ENCODE assay signal across 1 cellular context in genomic region chr16:1678500-1679098, GRCh38.
TF ChIP-seq lines count a peak whose summit lies in the region.

No MANE protein-coding gene starts in this region.

TF ChIP-seq in HepG2, 621 proteins besides CTCF, POLR2A, EP300 and RAD21 (continued from another document and continues in another):
- no peak for TF ChIP-seq AKNA (CRISPR knock-in tag; IDR thresholded peaks at IDR 0.05; ENCODE audit: borderline replicate concordance)
- TF ChIP-seq ZNF816 (CRISPR knock-in tag; IDR thresholded peaks at IDR 0.05; ENCODE audit: borderline replicate concordance): no peak
- peak; percentile 8; the same call in 1 of the 2 replicates for TF ChIP-seq MYC (CRISPR knock-in tag; IDR thresholded peaks at IDR 0.05; ENCODE audit: borderline replicate concordance)
- no peak for TF ChIP-seq SP5 (CRISPR knock-in tag; IDR thresholded peaks at IDR 0.05; ENCODE audit: borderline replicate concordance, low read depth)
- TF ChIP-seq, protein P1, sequence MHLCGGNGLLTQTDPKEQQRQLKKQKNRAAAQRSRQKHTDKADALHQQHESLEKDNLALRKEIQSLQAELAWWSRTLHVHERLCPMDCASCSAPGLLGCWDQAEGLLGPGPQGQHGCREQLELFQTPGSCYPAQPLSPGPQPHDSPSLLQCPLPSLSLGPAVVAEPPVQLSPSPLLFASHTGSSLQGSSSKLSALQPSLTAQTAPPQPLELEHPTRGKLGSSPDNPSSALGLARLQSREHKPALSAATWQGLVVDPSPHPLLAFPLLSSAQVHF (CRISPR knock-in tag; IDR thresholded peaks at IDR 0.05): no peak
- TF ChIP-seq TFDP1 (CRISPR knock-in tag; IDR thresholded peaks at IDR 0.05; ENCODE audit: borderline replicate concordance): no peak
- TF ChIP-seq SYNCRIP (IDR thresholded peaks at IDR 0.05; ENCODE audit: insufficient read depth, low read depth, low read length): no peak
- TF ChIP-seq THAP11 (CRISPR knock-in tag; IDR thresholded peaks at IDR 0.05): no peak
- TF ChIP-seq, protein P2, sequence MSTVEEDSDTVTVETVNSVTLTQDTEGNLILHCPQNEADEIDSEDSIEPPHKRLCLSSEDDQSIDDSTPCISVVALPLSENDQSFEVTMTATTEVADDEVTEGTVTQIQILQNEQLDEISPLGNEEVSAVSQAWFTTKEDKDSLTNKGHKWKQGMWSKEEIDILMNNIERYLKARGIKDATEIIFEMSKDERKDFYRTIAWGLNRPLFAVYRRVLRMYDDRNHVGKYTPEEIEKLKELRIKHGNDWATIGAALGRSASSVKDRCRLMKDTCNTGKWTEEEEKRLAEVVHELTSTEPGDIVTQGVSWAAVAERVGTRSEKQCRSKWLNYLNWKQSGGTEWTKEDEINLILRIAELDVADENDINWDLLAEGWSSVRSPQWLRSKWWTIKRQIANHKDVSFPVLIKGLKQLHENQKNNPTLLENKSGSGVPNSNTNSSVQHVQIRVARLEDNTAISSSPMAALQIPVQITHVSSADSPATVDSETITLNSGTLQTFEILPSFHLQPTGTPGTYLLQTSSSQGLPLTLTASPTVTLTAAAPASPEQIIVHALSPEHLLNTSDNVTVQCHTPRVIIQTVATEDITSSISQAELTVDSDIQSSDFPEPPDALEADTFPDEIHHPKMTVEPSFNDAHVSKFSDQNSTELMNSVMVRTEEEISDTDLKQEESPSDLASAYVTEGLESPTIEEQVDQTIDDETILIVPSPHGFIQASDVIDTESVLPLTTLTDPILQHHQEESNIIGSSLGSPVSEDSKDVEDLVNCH (CRISPR knock-in tag; IDR thresholded peaks at IDR 0.05): no peak
- TF ChIP-seq, protein P3, sequence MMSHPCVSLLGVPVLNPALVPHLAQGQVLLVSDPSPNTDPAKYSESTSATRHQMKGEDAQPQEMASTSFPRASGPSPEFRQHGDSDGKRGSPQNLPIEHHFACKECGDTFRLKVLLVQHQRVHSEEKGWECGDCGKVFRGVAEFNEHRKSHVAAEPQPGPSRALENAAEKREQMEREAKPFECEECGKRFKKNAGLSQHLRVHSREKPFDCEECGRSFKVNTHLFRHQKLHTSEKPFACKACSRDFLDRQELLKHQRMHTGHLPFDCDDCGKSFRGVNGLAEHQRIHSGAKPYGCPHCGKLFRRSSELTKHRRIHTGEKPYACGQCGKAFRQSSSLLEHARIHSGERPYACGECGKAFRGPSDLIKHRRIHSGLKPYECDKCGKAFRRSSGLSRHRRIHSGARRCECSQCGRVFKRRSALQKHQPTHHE (CRISPR knock-in tag; IDR thresholded peaks at IDR 0.05; ENCODE audit: borderline replicate concordance): no peak
- no peak for TF ChIP-seq NPAS2 (CRISPR knock-in tag; IDR thresholded peaks at IDR 0.05; ENCODE audit: borderline replicate concordance)
- TF ChIP-seq ZNF552 (CRISPR knock-in tag; IDR thresholded peaks at IDR 0.05; ENCODE audit: borderline replicate concordance): no peak
- TF ChIP-seq ZNF274 (CRISPR knock-in tag; IDR thresholded peaks at IDR 0.05): peak; percentile 61; the same call in 1 of the 2 replicates
- no peak for TF ChIP-seq BRD4 (CRISPR knock-in tag; IDR thresholded peaks at IDR 0.05)
- no peak for TF ChIP-seq ZNF570 (CRISPR knock-in tag; IDR thresholded peaks at IDR 0.05; ENCODE audit: borderline replicate concordance)
- no peak for TF ChIP-seq NFE2L1 (CRISPR knock-in tag; IDR thresholded peaks at IDR 0.05; ENCODE audit: borderline replicate concordance)
- 0 out of 2 replicates have a peak, but pooled peaks have one; percentile 59 for TF ChIP-seq ZNF446 (CRISPR knock-in tag; IDR thresholded peaks at IDR 0.05)
- TF ChIP-seq ARID4A (CRISPR knock-in tag; IDR thresholded peaks at IDR 0.05; ENCODE audit: borderline replicate concordance): no peak
- no peak for TF ChIP-seq ZNF263 (CRISPR knock-in tag; IDR thresholded peaks at IDR 0.05)
- TF ChIP-seq KAT8 (CRISPR knock-in tag; IDR thresholded peaks at IDR 0.05): no peak
- TF ChIP-seq ZNF547 (CRISPR knock-in tag; IDR thresholded peaks at IDR 0.05): peak; percentile 48
- no peak; the same call in 1 of the 2 replicates for TF ChIP-seq BORCS8-MEF2B (CRISPR knock-in tag; IDR thresholded peaks at IDR 0.05)
- no peak for TF ChIP-seq FOXP4 (CRISPR knock-in tag; IDR thresholded peaks at IDR 0.05)
- peak; percentile 44 for TF ChIP-seq SKI (IDR thresholded peaks at IDR 0.05; ENCODE audit: partially characterized antibody)
- TF ChIP-seq ZNF101 (CRISPR knock-in tag; IDR thresholded peaks at IDR 0.05; ENCODE audit: borderline replicate concordance, low read depth): no peak
- TF ChIP-seq TBL1XR1 (IDR thresholded peaks at IDR 0.05; ENCODE audit: borderline replicate concordance, low read length, partially characterized antibody): no peak
- no peak for TF ChIP-seq ZNF484 (CRISPR knock-in tag; IDR thresholded peaks at IDR 0.05; ENCODE audit: borderline replicate concordance, low read depth)
- 0 out of 2 replicates have a peak, but pooled peaks have one; percentile 35 for TF ChIP-seq ZNF501 (CRISPR knock-in tag; IDR thresholded peaks at IDR 0.05)
- no peak for TF ChIP-seq ZBTB33 (CRISPR knock-in tag; IDR thresholded peaks at IDR 0.05)
- peak; percentile 18; the same call in 1 of the 2 replicates for TF ChIP-seq SPEN (CRISPR knock-in tag; IDR thresholded peaks at IDR 0.05; ENCODE audit: low read depth)
- no peak for TF ChIP-seq ZMYM3 (CRISPR knock-in tag; IDR thresholded peaks at IDR 0.05)
- TF ChIP-seq RXRB (CRISPR knock-in tag; IDR thresholded peaks at IDR 0.05; ENCODE audit: borderline replicate concordance): 0 out of 2 replicates have a peak, but pooled peaks have one; percentile 18
- no peak for TF ChIP-seq ZNF30 (CRISPR knock-in tag; IDR thresholded peaks at IDR 0.05)
- TF ChIP-seq MAX (IDR thresholded peaks at IDR 0.05): peak; percentile 13
- TF ChIP-seq CEBPG (CRISPR knock-in tag; IDR thresholded peaks at IDR 0.05): no peak
- no peak for TF ChIP-seq ZNF619 (CRISPR knock-in tag; IDR thresholded peaks at IDR 0.05)
- TF ChIP-seq CSRNP2 (CRISPR knock-in tag; conservative IDR thresholded peaks at IDR 0.05; ENCODE audit: low read depth): no peak
- no peak for TF ChIP-seq SIX4 (CRISPR knock-in tag; IDR thresholded peaks at IDR 0.05)
- no peak for TF ChIP-seq JUNB (CRISPR knock-in tag; IDR thresholded peaks at IDR 0.05; ENCODE audit: borderline replicate concordance)
- TF ChIP-seq MAFF (IDR thresholded peaks at IDR 0.05; ENCODE audit: low read depth, low read length): peak; percentile 90
